Comparison of ENCODE assay signal across 13 cellular contexts in genomic region chr17:47844814-47845453, GRCh38. TPM values are rescaled to one million over a fixed set of nuclear protein-coding genes. Genes with fewer than 3 reads are reported as not detected.
DNase-seq lines count a peak whose midpoint lies in the region; ATAC-seq and TF ChIP-seq lines count a peak whose summit lies in the region.
"Had no signal": no experiment of that assay in that cellular context is flagged by ENCODE, and none has a peak within 500 bp of the region (broad histone marks: within the 10 kb centered on the region; RNA-seq: fewer than 3 reads in every experiment).

No MANE protein-coding gene starts in this region.

- H2AFZ ChIP-seq in PC-3 (ENCODE audit: low read length) = no peak overlapping the region

- DNase-seq in ACHN (peak; percentile 48), PC-3 (peak; percentile 41), fibroblast of mammary gland (ENCODE audit: low read depth) (peak; percentile 25), GM13976 (ENCODE audit: low spot score) (no peak), hippocampal formation (lab: John Stamatoyannopoulos, UW) (no peak), RPMI8226 (no peak), NCI-H1092 (lab: John Stamatoyannopoulos, UW) (no peak)
- DNase-seq: colonic mucosa, DMS79 treated with DMSO at 0.1 percent for 48 hours, left ventricle myocardium superior, NCI-H524 treated with DMSO at 0.1 percent for 48 hours, thyroid gland had no signal

- H3K4me1 ChIP-seq in PC-3 (ENCODE audit: insufficient read depth, low read length) = peaks cover 28% of the 10 kb centered on the region

- no peaks in the 10 kb centered on the region for H4K20me1 ChIP-seq in PC-3 (ENCODE audit: low read length)

- H3K9ac ChIP-seq in PC-3 (ENCODE audit: low read length) = no peak overlapping the region

- CTCF ChIA-PET in PC-3 (lab: Charles Lee) = interaction anchor here (0.9 to 1.5 kb wide), 2 partner anchors 14 to 45 kb away, joined by 3 to 5 read pairs; partner anchors contain the start of gene MRPL10

- no peaks in the 10 kb centered on the region for H3K9me2 ChIP-seq in PC-3 (replicated peaks; ENCODE audit: low read length)

- peaks cover 27% of the 10 kb centered on the region for H3K79me2 ChIP-seq in PC-3 (ENCODE audit: low read length)

- H3K4me2 ChIP-seq in PC-3 (ENCODE audit: low read length) = no peak overlapping the region

- H3K4me3 ChIP-seq in PC-3 (ENCODE audit: low read length) (no peak overlapping the region), fibroblast of mammary gland (ENCODE audit: control insufficient read depth, low read depth, low read length) (no peak overlapping the region)
- H3K4me3 ChIP-seq: colonic mucosa, thyroid gland had no signal

- no TSS peak for BruUV-seq in PC-3 (replicated peaks; lab: Mats Ljungman, UMichigan)

- intact Hi-C loops in PC-3 (cut with micrococcal nuclease) = no loop called here

- H3F3A ChIP-seq in PC-3 (ENCODE audit: low read length, unreplicated experiment) = no peaks in the 10 kb centered on the region

- POLR2A ChIA-PET in PC-3 (lab: Charles Lee; ENCODE audit: unreplicated experiment) = no interaction called here

- no peak for ATAC-seq in PC-3
- ATAC-seq: left ventricle myocardium superior had no signal

- H3K27me3 ChIP-seq in PC-3 (ENCODE audit: low read length) = no peaks in the 10 kb centered on the region

- in situ Hi-C loops in ACHN (cut with HindIII; ENCODE audit: low pct_ligation_motif_present, low pct_unique_long_range_greater_than_20kb, low sequenced_read_pairs) = no loop called here
- in situ Hi-C loops in GM13976 (cut with MboI; ENCODE audit: low sequenced_read_pairs, unreplicated experiment) = loop anchor here (5.0 kb wide), 1 partner anchor 47 kb away; no protein-coding TSS in a partner anchor

- no peaks in the 10 kb centered on the region for H3K9me3 ChIP-seq in PC-3 (ENCODE audit: low read length)
- H3K9me3 ChIP-seq: colonic mucosa, thyroid gland had no signal

- no peaks in the 10 kb centered on the region for H3K36me3 ChIP-seq in PC-3 (ENCODE audit: low read depth, low read length)
- H3K36me3 ChIP-seq: colonic mucosa, thyroid gland had no signal

- no peak overlapping the region for H3K27ac ChIP-seq in PC-3 (ENCODE audit: low read length)
- H3K27ac ChIP-seq: colonic mucosa, thyroid gland had no signal

- TF ChIP-seq CTCF in GM12873 (IDR thresholded peaks at IDR 0.05; ENCODE audit: insufficient read depth, low read depth, low read length, missing control alignments) (peak; percentile 42), PC-3 (conservative IDR thresholded peaks at IDR 0.05; ENCODE audit: low read depth, low read length) (peak; percentile 64), fibroblast of mammary gland (conservative IDR thresholded peaks at IDR 0.05; ENCODE audit: control insufficient read depth, insufficient read depth, low read depth, low read length) (peak; percentile 32), GM13976 (IDR thresholded peaks at IDR 0.05; ENCODE audit: borderline replicate concordance, control extremely low read depth, extremely low read depth, insufficient read depth, missing control alignments) (no peak)

RNA-seq across cellular contexts. Expression of gene SCRN2, which starts 3.9 kb away (rescaled TPM):
- total RNA-seq in PC-3 (2014; rRNA removed) = 44.0 and 47.9 TPM in 2 replicates

RNA-seq across cellular contexts. Expression of gene SP6, which starts 6.0 kb away (rescaled TPM):
- total RNA-seq in PC-3 (2014; rRNA removed) = 3.1 and 3.9 TPM in 2 replicates

RNA-seq across cellular contexts. Expression of gene LRRC46, which starts 13.5 kb away (rescaled TPM):
- 0.44 and 1.2 TPM in 2 replicates for total RNA-seq in PC-3 (2014; rRNA removed)
- total RNA-seq: left ventricle myocardium superior had no signal

RNA-seq across cellular contexts. Expression of gene MRPL10, which starts 13.6 kb away (rescaled TPM):
- total RNA-seq in PC-3 (2014; rRNA removed) = 54.5 and 74.2 TPM in 2 replicates

RNA-seq across cellular contexts. Expression of gene OSBPL7, which starts 23.3 kb away (rescaled TPM):
- 18.4 and 22.1 TPM in 2 replicates for total RNA-seq in PC-3 (2014; rRNA removed)

Comparison
In these comparisons a context has a peak if more than half of its experiments do, and no peak if none do; other contexts are left out.
1. DNase-seq: peak in ACHN (single experiment), PC-3 (single experiment) and fibroblast of mammary gland (single experiment); none in GM13976 (single experiment), hippocampal formation (0 of 2), RPMI8226 (single experiment) and NCI-H1092 (single experiment).